27 cellular contexts compared by ENCODE assay signal in the genomic region with DNA sequence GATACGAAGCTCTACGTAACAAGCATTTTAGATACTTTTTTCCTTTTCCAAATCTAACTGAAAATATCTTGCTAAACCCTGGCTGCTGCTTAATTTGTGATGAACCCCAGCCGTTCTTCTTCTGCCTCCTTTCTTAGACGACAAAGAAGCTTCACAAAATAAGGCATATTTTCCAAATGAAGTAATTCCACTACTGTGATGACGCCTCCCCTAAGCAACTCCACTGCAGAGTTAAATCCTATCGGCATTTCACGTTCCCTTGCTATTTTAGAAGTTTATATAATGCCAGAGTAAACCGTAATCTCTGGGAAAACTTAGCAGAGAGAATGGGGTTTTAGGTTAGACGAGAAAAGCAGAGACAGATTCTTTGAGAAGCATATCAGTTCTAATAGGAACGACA.
DNase-seq lines count a peak whose midpoint lies in the region; ATAC-seq, FAIRE-seq and TF ChIP-seq lines count a peak whose summit lies in the region.
"Had no signal": no experiment of that assay in that cellular context is flagged by ENCODE, and none has a peak within 500 bp of the region (broad histone marks: within the 10 kb centered on the region; RNA-seq: fewer than 3 reads in every experiment).

No MANE protein-coding gene starts in this region.

- no peak overlapping the region for H3K27ac Mint-ChIP-seq in astrocyte (ENCODE audit: unreplicated experiment)
- H3K27ac Mint-ChIP-seq: activated naive CD8-positive, alpha-beta T cell treated with anti-CD3 and anti-CD28 coated beads, Interleukin-2, amount 10 ng/mL, durations not matched to agents 7 days and 5 days; activated T-helper 2 cell treated with anti-CD3 and anti-CD28 coated beads, Interferon-gamma antibody, Interleukin-2, Interleukin-4, amounts not matched to agents 10 μg/mL and 5 μg/mL and 100 μg/mL, durations not matched to agents 14 hours and 24 hours and 36 hours; brain; IgD-negative memory B cell; memory B cell; progenitor cell of endocrine pancreas had no signal

- peaks cover 6% of the 10 kb centered on the region for H3K9me3 Mint-ChIP-seq in astrocyte (ENCODE audit: unreplicated experiment)

- TF ChIP-seq CTCF in astrocyte (IDR thresholded peaks at IDR 0.05; ENCODE audit: insufficient read depth, low read depth, low read length) (no peak), heart right ventricle (IDR thresholded peaks at IDR 0.05) (no peak), PC-9 (conservative IDR thresholded peaks at IDR 0.05) (no peak)

- H3K79me2 ChIP-seq in astrocyte (ENCODE audit: insufficient read depth, low read length) (no peaks in the 10 kb centered on the region), PC-9 (ENCODE audit: low read depth) (no peaks in the 10 kb centered on the region)

- FAIRE-seq in astrocyte (lab: Jason Lieb, UNC) (peak; percentile 75), RCC 7860 (lab: Jason Lieb, UNC) (no peak)
- FAIRE-seq: A204.1, colon, urothelium cell line had no signal

- H3K4me3 Mint-ChIP-seq in astrocyte (ENCODE audit: unreplicated experiment), result no peak overlapping the region
- H3K4me3 Mint-ChIP-seq: activated naive CD8-positive, alpha-beta T cell treated with anti-CD3 and anti-CD28 coated beads, Interleukin-2, amount 10 ng/mL, durations not matched to agents 7 days and 5 days; brain; IgD-negative memory B cell; memory B cell; neural crest cell had no signal

- BruUV-seq in PC-9 (replicated peaks; lab: Mats Ljungman, UMichigan), result no TSS peak

- H3K9ac ChIP-seq in astrocyte (ENCODE audit: low read length), result no peak overlapping the region

- CTCF ChIA-PET in PC-9 (lab: Charles Lee), result no interaction called here

- no peaks in the 10 kb centered on the region for H3F3A ChIP-seq in PC-9 (ENCODE audit: insufficient read depth, low read depth)

- POLR2A ChIA-PET in PC-9 (lab: Charles Lee; ENCODE audit: unreplicated experiment), result no interaction called here

- no peak overlapping the region for H3K4me3 ChIP-seq in astrocyte (ENCODE audit: insufficient read depth, low read depth, low read length)
- H3K4me3 ChIP-seq in heart right ventricle, result peak overlapping the region in 3 of 10 donors; percentile 8 to 14 (median 13)
- no peak overlapping the region for H3K4me3 ChIP-seq in PC-9

- peaks cover 4% of the 10 kb centered on the region for H3K4me1 Mint-ChIP-seq in astrocyte (ENCODE audit: low read depth, unreplicated experiment)
- H3K4me1 Mint-ChIP-seq: activated naive CD8-positive, alpha-beta T cell treated with anti-CD3 and anti-CD28 coated beads, Interleukin-2, amount 10 ng/mL, durations not matched to agents 7 days and 5 days; IgD-negative memory B cell; memory B cell had no signal

- ATAC-seq in heart right ventricle, result peak in 7 of 8 donors; percentile 43 to 84 (median 78)

- DNase-seq in AG08395 (ENCODE audit: low spot score) (peak; percentile 65), astrocyte (ENCODE audit: low read depth) (peak; percentile 8), heart right ventricle (peak in 1 of 2 donors; percentile 8), non-pigmented ciliary epithelial cell (ENCODE audit: low read depth) (peak; percentile 40), NCI-H187 (lab: John Stamatoyannopoulos, UW) (no peak), NCI-H345 treated with DMSO at 0.1 percent for 48 hours (lab: John Stamatoyannopoulos, UW; ENCODE audit: unreplicated experiment) (no peak), PC-9 (no peak), RCC 7860 (ENCODE audit: low spot score) (no peak)
- DNase-seq: activated CD4-positive, alpha-beta T cell treated with anti-CD3 and anti-CD28 coated beads, Interleukin-2, amount 50 U/mL, for 1 hour; activated CD8-positive, alpha-beta memory T cell treated with anti-CD3 and anti-CD28 coated beads, Interleukin-2, amount 50 U/mL, for 4 hours; activated naive CD8-positive, alpha-beta T cell treated with anti-CD3 and anti-CD28 coated beads, Interleukin-2, amount 10 ng/mL, durations not matched to agents 7 days and 5 days; C1 segment of cervical spinal cord; foreskin melanocyte; kidney glomerular epithelial cell; MM.1S; NCI-H774; SIG-M5 had no signal

- H3K9me2 ChIP-seq in PC-9 (ENCODE audit: insufficient read depth), result no peaks in the 10 kb centered on the region

- H3K4me1 ChIP-seq in astrocyte (ENCODE audit: insufficient read depth, low read length) (no peaks in the 10 kb centered on the region), heart right ventricle (peaks cover 0 to 10% (median 0%) of the 10 kb centered on the region in 9 donors), PC-9 (replicated peaks; ENCODE audit: insufficient read depth) (no peaks in the 10 kb centered on the region)

- intact Hi-C loops in heart right ventricle (cut with DNase I) (no loop called here), PC-9 (cut with micrococcal nuclease; ENCODE audit: unreplicated experiment) (no loop called here)

- H3K9me3 ChIP-seq in astrocyte (ENCODE audit: insufficient read depth, low read depth, low read length) (no peaks in the 10 kb centered on the region), heart right ventricle (peaks cover 0 to 9% (median 0%) of the 10 kb centered on the region in 11 donors), PC-9 (ENCODE audit: insufficient read depth, low read depth) (no peaks in the 10 kb centered on the region)

- no peaks in the 10 kb centered on the region for H4K20me1 ChIP-seq in astrocyte (ENCODE audit: insufficient read depth, low read length)
- H4K20me1 ChIP-seq in PC-9 (ENCODE audit: insufficient read depth), result no peaks in the 10 kb centered on the region

- H3K27me3 Mint-ChIP-seq in astrocyte (ENCODE audit: low read depth, unreplicated experiment), result no peaks in the 10 kb centered on the region
- H3K27me3 Mint-ChIP-seq: activated naive CD8-positive, alpha-beta T cell treated with anti-CD3 and anti-CD28 coated beads, Interleukin-2, amount 10 ng/mL, durations not matched to agents 7 days and 5 days; IgD-negative memory B cell; memory B cell had no signal

- H3K36me3 ChIP-seq in astrocyte (ENCODE audit: insufficient read depth, low read length), result no peaks in the 10 kb centered on the region
- no peaks in the 10 kb centered on the region for H3K36me3 ChIP-seq in heart right ventricle
- no peaks in the 10 kb centered on the region for H3K36me3 ChIP-seq in PC-9 (ENCODE audit: low read depth)

- 50 to 58% methylated on average over 10 of the region's 10 CpGs for WGBS in heart right ventricle, 2 donors

- H3K27me3 ChIP-seq in astrocyte (ENCODE audit: insufficient read depth, low read length), result no peaks in the 10 kb centered on the region
- H3K27me3 ChIP-seq in heart right ventricle, result no peaks in the 10 kb centered on the region
- no peaks in the 10 kb centered on the region; the same call in 1 of the 2 replicates for H3K27me3 ChIP-seq in PC-9 (ENCODE audit: insufficient read depth, low read depth)

- H3K4me2 ChIP-seq in astrocyte (ENCODE audit: low read length) (peak overlapping the region; percentile 7), PC-9 (no peak overlapping the region)

- H3K27ac ChIP-seq in astrocyte (ENCODE audit: low read depth, low read length) (no peak overlapping the region), heart right ventricle (peak overlapping the region in 7 of 10 donors; percentile 10 to 72 (median 58)), PC-9 (no peak overlapping the region)
- H3K27ac ChIP-seq: HL-60 had no signal

- H3K36me3 Mint-ChIP-seq in astrocyte (ENCODE audit: low read depth, unreplicated experiment), result no peaks in the 10 kb centered on the region
- H3K36me3 Mint-ChIP-seq: brain, IgD-negative memory B cell, memory B cell had no signal

- H2AFZ ChIP-seq in astrocyte (ENCODE audit: low read depth, low read length) (no peak overlapping the region), PC-9 (no peak overlapping the region)

Comparison
In these comparisons a context has a peak if more than half of its experiments do, and no peak if none do; other contexts are left out.
1. DNase-seq: peak in AG08395 (single experiment), astrocyte (single experiment) and non-pigmented ciliary epithelial cell (single experiment); none in NCI-H187 (0 of 2), NCI-H345 treated with DMSO at 0.1 percent for 48 hours (single experiment), PC-9 (0 of 2) and RCC 7860 (single experiment).
2. H3K27ac ChIP-seq: peak in heart right ventricle (7 of 10); none in astrocyte (single experiment) and PC-9 (single experiment).